ENCODE assay signal across 2 cellular contexts in the genomic region with DNA sequence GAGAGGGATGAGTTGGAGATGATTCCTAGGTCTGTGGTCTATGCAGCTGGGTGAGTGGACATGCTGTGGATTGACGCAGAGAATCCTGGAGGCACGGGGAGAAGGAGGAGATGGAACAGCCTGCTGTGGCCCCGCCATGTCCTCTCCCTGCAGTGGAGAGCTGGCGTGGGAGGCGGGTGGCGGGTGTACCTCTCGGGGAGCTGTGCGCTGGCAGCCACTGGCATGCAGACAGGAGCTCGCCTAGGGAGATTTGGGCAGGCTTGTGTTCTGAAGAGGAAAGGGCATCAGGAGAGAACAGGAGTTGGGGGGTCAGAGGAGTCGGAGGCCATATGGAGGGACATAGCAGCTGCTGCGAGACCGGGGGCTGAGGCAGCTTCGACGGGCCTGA.
TF ChIP-seq lines count a peak whose summit lies in the region.

No MANE protein-coding gene starts in this region.

TF ChIP-seq in WTC11, 78 proteins besides CTCF, POLR2A, EP300 and RAD21:
- TF ChIP-seq ZNF396 (CRISPR knock-in tag; IDR thresholded peaks at IDR 0.05; ENCODE audit: borderline replicate concordance) (no peak), ESRRA (CRISPR knock-in tag; IDR thresholded peaks at IDR 0.05; ENCODE audit: borderline replicate concordance) (no peak), ZNF263 (CRISPR knock-in tag; IDR thresholded peaks at IDR 0.05; ENCODE audit: low read depth) (no peak), FOXP1 (CRISPR knock-in tag; IDR thresholded peaks at IDR 0.05; ENCODE audit: borderline replicate concordance) (no peak), ZNF138 (CRISPR knock-in tag; conservative IDR thresholded peaks at IDR 0.05) (no peak), ZSCAN18 (CRISPR knock-in tag; IDR thresholded peaks at IDR 0.05) (no peak), NFATC4 (CRISPR knock-in tag; IDR thresholded peaks at IDR 0.05) (no peak), SMAD3 (CRISPR knock-in tag; IDR thresholded peaks at IDR 0.05; ENCODE audit: borderline replicate concordance) (no peak), IRF2 (CRISPR knock-in tag; IDR thresholded peaks at IDR 0.05; ENCODE audit: borderline replicate concordance, low read depth) (no peak), TEAD4 (CRISPR knock-in tag; IDR thresholded peaks at IDR 0.05) (no peak)
- TF ChIP-seq, protein P1, sequence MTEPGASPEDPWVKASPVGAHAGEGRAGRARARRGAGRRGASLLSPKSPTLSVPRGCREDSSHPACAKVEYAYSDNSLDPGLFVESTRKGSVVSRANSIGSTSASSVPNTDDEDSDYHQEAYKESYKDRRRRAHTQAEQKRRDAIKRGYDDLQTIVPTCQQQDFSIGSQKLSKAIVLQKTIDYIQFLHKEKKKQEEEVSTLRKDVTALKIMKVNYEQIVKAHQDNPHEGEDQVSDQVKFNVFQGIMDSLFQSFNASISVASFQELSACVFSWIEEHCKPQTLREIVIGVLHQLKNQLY (CRISPR knock-in tag; IDR thresholded peaks at IDR 0.05): no peak
- TF ChIP-seq, protein P2, sequence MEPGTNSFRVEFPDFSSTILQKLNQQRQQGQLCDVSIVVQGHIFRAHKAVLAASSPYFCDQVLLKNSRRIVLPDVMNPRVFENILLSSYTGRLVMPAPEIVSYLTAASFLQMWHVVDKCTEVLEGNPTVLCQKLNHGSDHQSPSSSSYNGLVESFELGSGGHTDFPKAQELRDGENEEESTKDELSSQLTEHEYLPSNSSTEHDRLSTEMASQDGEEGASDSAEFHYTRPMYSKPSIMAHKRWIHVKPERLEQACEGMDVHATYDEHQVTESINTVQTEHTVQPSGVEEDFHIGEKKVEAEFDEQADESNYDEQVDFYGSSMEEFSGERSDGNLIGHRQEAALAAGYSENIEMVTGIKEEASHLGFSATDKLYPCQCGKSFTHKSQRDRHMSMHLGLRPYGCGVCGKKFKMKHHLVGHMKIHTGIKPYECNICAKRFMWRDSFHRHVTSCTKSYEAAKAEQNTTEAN (CRISPR knock-in tag; IDR thresholded peaks at IDR 0.05): no peak
TF ChIP-seq in WTC11: peak in this region for 0.

TF ChIP-seq in H1, 55 proteins besides CTCF, POLR2A, EP300 and RAD21:
- no peak for TF ChIP-seq NRF1 (IDR thresholded peaks at IDR 0.05; ENCODE audit: low read depth, low read length)
- TF ChIP-seq RFX5 (IDR thresholded peaks at IDR 0.05; ENCODE audit: borderline replicate concordance, low read depth, low read length): no peak
- TF ChIP-seq CEBPB (IDR thresholded peaks at IDR 0.05; ENCODE audit: low read depth, low read length): no peak
